In the genomic region with DNA sequence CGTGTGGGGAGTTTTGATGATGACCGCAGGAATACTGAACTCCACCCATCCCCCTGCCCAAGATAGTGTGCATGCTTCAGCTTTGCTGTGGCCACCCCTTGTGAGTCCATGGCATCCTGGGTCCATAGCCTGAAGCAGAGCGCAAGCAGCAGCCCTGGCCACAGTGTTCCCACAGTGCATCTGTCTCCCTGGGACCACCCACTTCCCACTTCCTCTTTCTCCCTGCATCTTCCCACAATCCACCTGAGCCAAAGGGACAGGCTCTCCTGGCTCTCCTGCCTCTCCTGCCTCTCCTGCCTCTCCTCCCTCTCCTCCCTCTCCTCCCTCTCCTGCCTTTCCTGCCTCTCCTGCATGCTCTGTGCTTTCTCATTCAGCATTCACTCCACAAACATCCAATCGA, we compare ENCODE assay signal across 25 cellular contexts.
DNase-seq lines count a peak whose midpoint lies in the region; ATAC-seq, FAIRE-seq and TF ChIP-seq lines count a peak whose summit lies in the region.
"Had no signal": no experiment of that assay in that cellular context is flagged by ENCODE, and none has a peak within 500 bp of the region (broad histone marks: within the 10 kb centered on the region; RNA-seq: fewer than 3 reads in every experiment).

No MANE protein-coding gene starts in this region.

- H2AFZ ChIP-seq in IMR-90 (replicated peaks; ENCODE audit: low read length, poor library complexity) = peak overlapping the region; percentile 23
- no peak overlapping the region for H2AFZ ChIP-seq in K562 (ENCODE audit: low read depth, low read length)
- H2AFZ ChIP-seq: GM23338 had no signal

- TF ChIP-seq POLR2A in IMR-90 (IDR thresholded peaks at IDR 0.05; ENCODE audit: low read depth, low read length) (no peak), K562 (conservative IDR thresholded peaks at IDR 0.05) (no peak), suprapubic skin (IDR thresholded peaks at IDR 0.05) (no peak)

- H3K27ac ChIP-seq in IMR-90 (ENCODE audit: insufficient read depth, low read length) (no peak overlapping the region), K562 (ENCODE audit: extremely low read depth, low read depth, low read length) (no peak overlapping the region), suprapubic skin (no peak overlapping the region), right atrium auricular region (no peak overlapping the region)
- H3K27ac ChIP-seq: A549; BLaER1 treated with 17β-estradiol and CSF1 and Interleukin-3, amounts not matched to agents 10 nM and 100 nM had no signal

- no peak overlapping the region for H2BK120ac ChIP-seq in IMR-90 (ENCODE audit: low read depth, low read length)

- TF ChIP-seq EP300 in K562 (IDR thresholded peaks at IDR 0.05; ENCODE audit: low read length) = no peak
- TF ChIP-seq EP300 in suprapubic skin (IDR thresholded peaks at IDR 0.05) = no peak

- ATAC-seq in IMR-90 (ENCODE audit: low read depth) = no peak
- no peak for ATAC-seq in K562
- ATAC-seq: A549, GM23338, HCT116 had no signal

- no peak overlapping the region for H3K4me3 ChIP-seq in IMR-90 (ENCODE audit: insufficient read depth, low read depth, low read length)
- H3K4me3 ChIP-seq in K562 = no peak overlapping the region
- H3K4me3 ChIP-seq in suprapubic skin = no peak overlapping the region
- no peak overlapping the region for H3K4me3 ChIP-seq in right atrium auricular region
- H3K4me3 ChIP-seq: A549; BLaER1 treated with 17β-estradiol and CSF1 and Interleukin-3, amounts not matched to agents 10 nM and 100 nM; GM23338 had no signal

- H2BK15ac ChIP-seq in IMR-90 (ENCODE audit: low read depth, low read length) = no peak overlapping the region

- H3K4ac ChIP-seq in IMR-90 (ENCODE audit: low read depth, low read length) = no peak overlapping the region

- BruUV-seq in IMR-90 (replicated peaks; lab: Mats Ljungman, UMichigan) (no TSS peak), K562 (replicated peaks; lab: Mats Ljungman, UMichigan) (no TSS peak)

- no peak overlapping the region for H3K18ac ChIP-seq in IMR-90 (ENCODE audit: low read depth, low read length)

- no peak for DNase-seq in IMR-90
- DNase-seq in K562 (ENCODE audit: extremely low read depth in 1 of 4, low spot score in 3 of 4) = no peak
- peak; percentile 11 for DNase-seq in islet precursor cell
- peak; percentile 11 to 12 for DNase-seq in suprapubic skin (ENCODE audit: low spot score in 2 of 2)
- no peak for DNase-seq in NCI-H187 treated with DMSO at 0.1 percent for 48 hours (lab: John Stamatoyannopoulos, UW)
- no peak for DNase-seq in activated CD4-positive, alpha-beta T cell treated with anti-CD3 and anti-CD28 coated beads, Interleukin-2, amount 10 ng/mL, durations not matched to agents 24 days and 14 days
- DNase-seq in G401 (ENCODE audit: low spot score) = no peak
- DNase-seq in right atrium auricular region (ENCODE audit: low spot score) = no peak
- DNase-seq: 8988T; ACHN; AML-193; BE2C; Calu3; CD4-positive, alpha-beta memory T cell; COR-L47; DMS53; DMS79 treated with DMSO at 0.1 percent for 48 hours; H9 had no signal

- POLR2A ChIA-PET in IMR-90 (lab: Charles Lee; ENCODE audit: unreplicated experiment) = no interaction called here
- POLR2A ChIA-PET in K562 (lab: Yijun Ruan, JAX) = interaction anchor here (1.2 kb wide), 1 partner anchor 9 kb away, joined by 3 read pairs; no protein-coding TSS in a partner anchor

- no peak overlapping the region for H2AK9ac ChIP-seq in IMR-90 (replicated peaks; ENCODE audit: low read depth, low read length, poor library complexity)

- H4K91ac ChIP-seq in IMR-90 (ENCODE audit: insufficient read depth, low read depth, low read length) = no peak overlapping the region

- no peak for TF ChIP-seq CTCF in IMR-90 (conservative IDR thresholded peaks at IDR 0.05; ENCODE audit: low read depth, low read length)
- no peak for TF ChIP-seq CTCF in K562 (IDR thresholded peaks at IDR 0.05 in 2 of 3, conservative IDR thresholded peaks at IDR 0.05 in 1 of 3; ENCODE audit: insufficient read depth in 2 of 3, low read depth in 1 of 3, low read length in 3 of 3)
- TF ChIP-seq CTCF in suprapubic skin (IDR thresholded peaks at IDR 0.05) = no peak
- TF ChIP-seq CTCF in right atrium auricular region (IDR thresholded peaks at IDR 0.05) = no peak

- in situ Hi-C loops in IMR-90 (cut with MboI; ENCODE audit: low sequenced_read_pairs) = no loop called here
- in situ Hi-C loops in K562 (cut with MboI) = no loop called here
- in situ Hi-C loops in G401 (cut with HindIII; ENCODE audit: low sequenced_read_pairs) = no loop called here

- no peaks in the 10 kb centered on the region for H3K4me1 Mint-ChIP-seq in activated CD4-positive, alpha-beta T cell treated with anti-CD3 and anti-CD28 coated beads, Interleukin-2, amount 10 ng/mL, durations not matched to agents 24 days and 14 days
- H3K4me1 Mint-ChIP-seq: CD14-positive monocyte; CD4-positive, alpha-beta memory T cell had no signal

- no peaks in the 10 kb centered on the region for H3K79me2 ChIP-seq in K562 (ENCODE audit: control insufficient read depth, insufficient read depth, low read length)

- H4K8ac ChIP-seq in IMR-90 (ENCODE audit: low read depth in 2 of 2, low read length in 2 of 2) = no peak overlapping the region

- no peaks in the 10 kb centered on the region for H3K9me1 ChIP-seq in IMR-90 (ENCODE audit: insufficient read depth, low read length)
- H3K9me1 ChIP-seq in K562 (ENCODE audit: control insufficient read depth, insufficient read depth, low read length) = no peaks in the 10 kb centered on the region

- no peaks in the 10 kb centered on the region for H3K9me3 Mint-ChIP-seq in activated CD4-positive, alpha-beta T cell treated with anti-CD3 and anti-CD28 coated beads, Interleukin-2, amount 10 ng/mL, durations not matched to agents 24 days and 14 days

- no peak overlapping the region for H3K14ac ChIP-seq in IMR-90 (replicated peaks; ENCODE audit: low read depth, low read length)

- dilution Hi-C loops in IMR-90 (cut with HindIII; ENCODE audit: low sequenced_read_pairs, unreplicated experiment) = no loop called here

- CTCF ChIA-PET in IMR-90 (lab: Yijun Ruan, JAX) = no interaction called here
- CTCF ChIA-PET in K562 (lab: Yijun Ruan, JAX; ENCODE audit: low intra/inter-chr PET ratio) = no interaction called here

- H3K9ac ChIP-seq in IMR-90 (ENCODE audit: low read depth, low read length) (no peak overlapping the region), K562 (ENCODE audit: insufficient read depth in 1 of 2, low read depth in 2 of 2, low read length in 2 of 2) (no peak overlapping the region)
- H3K9ac ChIP-seq: BLaER1 treated with 17β-estradiol and CSF1 and Interleukin-3, amounts not matched to agents 10 nM and 100 nM had no signal

- H3K36me3 Mint-ChIP-seq in activated CD4-positive, alpha-beta T cell treated with anti-CD3 and anti-CD28 coated beads, Interleukin-2, amount 10 ng/mL, durations not matched to agents 24 days and 14 days (ENCODE audit: low read depth) = no peaks in the 10 kb centered on the region
- H3K36me3 Mint-ChIP-seq: CD14-positive monocyte; CD4-positive, alpha-beta memory T cell had no signal

- H4K20me1 ChIP-seq in IMR-90 (ENCODE audit: insufficient read depth, low read length) (no peaks in the 10 kb centered on the region), K562 (replicated peaks; ENCODE audit: control insufficient read depth, insufficient read depth, low read length) (no peaks in the 10 kb centered on the region)
- H4K20me1 ChIP-seq: BLaER1 treated with 17β-estradiol and CSF1 and Interleukin-3, amounts not matched to agents 10 nM and 100 nM had no signal

- H3K4me3 Mint-ChIP-seq in activated CD4-positive, alpha-beta T cell treated with anti-CD3 and anti-CD28 coated beads, Interleukin-2, amount 10 ng/mL, durations not matched to agents 24 days and 14 days = no peak overlapping the region
- H3K4me3 Mint-ChIP-seq: CD14-positive monocyte; CD4-positive, alpha-beta memory T cell; GM23338; H9 had no signal

- intact Hi-C loops in IMR-90 (cut with micrococcal nuclease) (no loop called here), K562 (cut with micrococcal nuclease) (no loop called here)
- intact Hi-C loops in activated CD4-positive, alpha-beta T cell treated with anti-CD3 and anti-CD28 coated beads, Interleukin-2, amount 10 ng/mL, durations not matched to agents 24 days and 14 days (cut with micrococcal nuclease) = no loop called here

- H3K27ac Mint-ChIP-seq in activated CD4-positive, alpha-beta T cell treated with anti-CD3 and anti-CD28 coated beads, Interleukin-2, amount 10 ng/mL, durations not matched to agents 24 days and 14 days = no peak overlapping the region
- H3K27ac Mint-ChIP-seq: CD14-positive monocyte; CD4-positive, alpha-beta memory T cell; GM23338; H9 had no signal

- FAIRE-seq in K562 (lab: Jason Lieb, UNC) = no peak
- FAIRE-seq: A549, G401.6, GM18507 had no signal

- 67% methylated on average over 1 of the region's 4 CpGs; no CpG with 5 or more reads in 1 of the 2 experiments for WGBS in IMR-90 (ENCODE audit: extremely low coverage in 2 of 2, insufficient read length in 1 of 2), 2 experiments
- 2% methylated on average over 4 of the region's 4 CpGs for WGBS in K562 (ENCODE audit: insufficient coverage, low coverage, missing lambda C conversion rate)
- 75% methylated on average over 4 of the region's 4 CpGs for WGBS in suprapubic skin

- no peak for TF ChIP-seq RAD21 in IMR-90 (IDR thresholded peaks at IDR 0.05; ENCODE audit: low read length)
- no peak for TF ChIP-seq RAD21 in K562 (CRISPR knock-in tag; conservative IDR thresholded peaks at IDR 0.05 in 1 of 2, IDR thresholded peaks at IDR 0.05 in 1 of 2)

- H3K27me3 ChIP-seq in IMR-90 (ENCODE audit: control insufficient read depth, insufficient read depth, low read length) = no peaks in the 10 kb centered on the region
- H3K27me3 ChIP-seq in K562 (ENCODE audit: control insufficient read depth in 2 of 2, insufficient read depth in 2 of 2, low read length in 2 of 2) = peaks cover 26 to 38% of the 10 kb centered on the region in 2 experiments; a peak in 4 of 5 replicates
- H3K27me3 ChIP-seq in suprapubic skin = no peaks in the 10 kb centered on the region
- H3K27me3 ChIP-seq in right atrium auricular region = no peaks in the 10 kb centered on the region
- H3K27me3 ChIP-seq: BE2C; BLaER1 treated with 17β-estradiol and CSF1 and Interleukin-3, amounts not matched to agents 10 nM and 100 nM had no signal

- H3K23ac ChIP-seq in IMR-90 (ENCODE audit: low read depth, low read length) = no peak overlapping the region

- H3K9me3 ChIP-seq in IMR-90 (ENCODE audit: control insufficient read depth, insufficient read depth, low read length) (peaks cover 31% of the 10 kb centered on the region), K562 (replicated peaks; ENCODE audit: control insufficient read depth, insufficient read depth, low read depth, low read length) (no peaks in the 10 kb centered on the region), suprapubic skin (peaks cover 4% of the 10 kb centered on the region), right atrium auricular region (peaks cover 0 to 7% of the 10 kb centered on the region in 2 donors)
- H3K9me3 ChIP-seq: A549, BE2C had no signal

- H3K56ac ChIP-seq in IMR-90 (ENCODE audit: extremely low read depth, insufficient read depth, low read length) = no peak overlapping the region

- peaks cover 8% of the 10 kb centered on the region for H3K27me3 Mint-ChIP-seq in activated CD4-positive, alpha-beta T cell treated with anti-CD3 and anti-CD28 coated beads, Interleukin-2, amount 10 ng/mL, durations not matched to agents 24 days and 14 days

- no peaks in the 10 kb centered on the region for H3K36me3 ChIP-seq in IMR-90 (ENCODE audit: control insufficient read depth, insufficient read depth, low read length)
- H3K36me3 ChIP-seq in K562 (ENCODE audit: control insufficient read depth, insufficient read depth, low read length) = no peaks in the 10 kb centered on the region
- H3K36me3 ChIP-seq in suprapubic skin = no peaks in the 10 kb centered on the region
- no peaks in the 10 kb centered on the region for H3K36me3 ChIP-seq in right atrium auricular region
- H3K36me3 ChIP-seq: BE2C; BLaER1 treated with 17β-estradiol and CSF1 and Interleukin-3, amounts not matched to agents 10 nM and 100 nM had no signal

- H2BK5ac ChIP-seq in IMR-90 (ENCODE audit: low read depth, low read length, poor library complexity, severe bottlenecking) = no peak overlapping the region

- no peak overlapping the region for H3K4me2 ChIP-seq in IMR-90 (ENCODE audit: low read depth, low read length)
- H3K4me2 ChIP-seq in K562 (ENCODE audit: insufficient read depth, low read length) = no peak overlapping the region
- H3K4me2 ChIP-seq: A549; BLaER1 treated with 17β-estradiol and CSF1 and Interleukin-3, amounts not matched to agents 10 nM and 100 nM; GM23338 had no signal

- no peaks in the 10 kb centered on the region for H3K79me1 ChIP-seq in IMR-90 (ENCODE audit: low read depth in 1 of 2, low read length in 2 of 2)

- no peaks in the 10 kb centered on the region for H3K4me1 ChIP-seq in IMR-90 (ENCODE audit: control insufficient read depth, insufficient read depth, low read length)
- H3K4me1 ChIP-seq in K562 (replicated peaks in 1 of 2; ENCODE audit: control insufficient read depth in 2 of 2, insufficient read depth in 2 of 2, low read length in 2 of 2) = no peaks in the 10 kb centered on the region
- no peaks in the 10 kb centered on the region for H3K4me1 ChIP-seq in suprapubic skin
- no peaks in the 10 kb centered on the region for H3K4me1 ChIP-seq in right atrium auricular region
- H3K4me1 ChIP-seq: A549, BE2C had no signal

- no peak overlapping the region for H2AK5ac ChIP-seq in IMR-90 (ENCODE audit: low read depth, low read length)

- H2BK20ac ChIP-seq in IMR-90 (ENCODE audit: low read depth, low read length) = no peak overlapping the region

- H4K5ac ChIP-seq in IMR-90 (ENCODE audit: low read depth, low read length) = no peak overlapping the region

Comparison
In these comparisons a context has a peak if more than half of its experiments do, and no peak if none do; other contexts are left out.
1. DNase-seq: peak in islet precursor cell (single experiment) and suprapubic skin (2 of 2); none in IMR-90 (single experiment), K562 (0 of 4), NCI-H187 treated with DMSO at 0.1 percent for 48 hours (single experiment), activated CD4-positive, alpha-beta T cell treated with anti-CD3 and anti-CD28 coated beads, Interleukin-2, amount 10 ng/mL, durations not matched to agents 24 days and 14 days (single experiment), G401 (single experiment) and right atrium auricular region (single experiment).